1 cellular context compared by ENCODE assay signal in genomic region chr2:169571571-169571970, GRCh38.
TF ChIP-seq lines count a peak whose summit lies in the region.

No MANE protein-coding gene starts in this region.

TF ChIP-seq in WTC11, 78 proteins besides CTCF, POLR2A, EP300 and RAD21 (continued from another document):
- TF ChIP-seq, protein P1, sequence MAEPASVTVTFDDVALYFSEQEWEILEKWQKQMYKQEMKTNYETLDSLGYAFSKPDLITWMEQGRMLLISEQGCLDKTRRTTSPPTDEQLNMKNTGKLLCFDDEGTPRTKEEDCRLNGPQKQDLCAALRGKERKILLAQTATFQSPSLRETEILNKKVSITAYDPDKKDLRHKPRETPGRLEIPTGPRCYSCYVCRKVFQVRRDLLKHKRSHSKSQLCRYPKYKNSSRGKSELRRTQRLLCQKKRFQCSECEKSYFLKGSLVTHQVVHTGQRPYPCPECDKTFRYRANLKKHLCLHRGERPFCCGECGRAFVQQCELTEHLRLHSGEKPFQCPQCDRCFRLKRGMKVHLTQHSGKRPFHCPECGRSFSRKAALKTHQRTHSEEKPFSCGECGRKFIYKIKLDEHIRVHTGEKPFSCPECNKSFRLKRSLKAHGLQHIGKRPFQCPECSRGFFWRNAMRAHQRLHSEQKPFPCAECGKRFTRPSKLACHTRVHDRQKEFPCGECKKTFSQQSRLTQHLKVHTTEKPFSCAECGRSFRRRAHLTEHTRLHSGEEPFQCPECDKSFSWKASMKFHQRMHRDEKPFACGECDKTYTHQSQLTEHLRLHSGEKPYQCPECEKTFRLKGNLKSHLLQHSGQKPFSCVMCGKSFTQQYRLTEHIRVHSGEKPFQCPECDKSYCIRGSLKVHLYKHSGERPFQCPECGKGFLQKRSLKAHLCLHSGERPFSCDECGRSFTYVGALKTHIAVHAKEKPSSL (CRISPR knock-in tag; conservative IDR thresholded peaks at IDR 0.05), result no peak
- TF ChIP-seq ZNF423 (CRISPR knock-in tag; IDR thresholded peaks at IDR 0.05) (no peak), HMGXB4 (CRISPR knock-in tag; IDR thresholded peaks at IDR 0.05) (no peak), ARID4B (CRISPR knock-in tag; IDR thresholded peaks at IDR 0.05; ENCODE audit: borderline replicate concordance) (no peak), NFYB (CRISPR knock-in tag; conservative IDR thresholded peaks at IDR 0.05; ENCODE audit: low read depth) (no peak)
- TF ChIP-seq, protein P2, sequence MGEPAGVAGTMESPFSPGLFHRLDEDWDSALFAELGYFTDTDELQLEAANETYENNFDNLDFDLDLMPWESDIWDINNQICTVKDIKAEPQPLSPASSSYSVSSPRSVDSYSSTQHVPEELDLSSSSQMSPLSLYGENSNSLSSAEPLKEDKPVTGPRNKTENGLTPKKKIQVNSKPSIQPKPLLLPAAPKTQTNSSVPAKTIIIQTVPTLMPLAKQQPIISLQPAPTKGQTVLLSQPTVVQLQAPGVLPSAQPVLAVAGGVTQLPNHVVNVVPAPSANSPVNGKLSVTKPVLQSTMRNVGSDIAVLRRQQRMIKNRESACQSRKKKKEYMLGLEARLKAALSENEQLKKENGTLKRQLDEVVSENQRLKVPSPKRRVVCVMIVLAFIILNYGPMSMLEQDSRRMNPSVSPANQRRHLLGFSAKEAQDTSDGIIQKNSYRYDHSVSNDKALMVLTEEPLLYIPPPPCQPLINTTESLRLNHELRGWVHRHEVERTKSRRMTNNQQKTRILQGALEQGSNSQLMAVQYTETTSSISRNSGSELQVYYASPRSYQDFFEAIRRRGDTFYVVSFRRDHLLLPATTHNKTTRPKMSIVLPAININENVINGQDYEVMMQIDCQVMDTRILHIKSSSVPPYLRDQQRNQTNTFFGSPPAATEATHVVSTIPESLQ (CRISPR knock-in tag; IDR thresholded peaks at IDR 0.05), result no peak
- TF ChIP-seq, protein P3, sequence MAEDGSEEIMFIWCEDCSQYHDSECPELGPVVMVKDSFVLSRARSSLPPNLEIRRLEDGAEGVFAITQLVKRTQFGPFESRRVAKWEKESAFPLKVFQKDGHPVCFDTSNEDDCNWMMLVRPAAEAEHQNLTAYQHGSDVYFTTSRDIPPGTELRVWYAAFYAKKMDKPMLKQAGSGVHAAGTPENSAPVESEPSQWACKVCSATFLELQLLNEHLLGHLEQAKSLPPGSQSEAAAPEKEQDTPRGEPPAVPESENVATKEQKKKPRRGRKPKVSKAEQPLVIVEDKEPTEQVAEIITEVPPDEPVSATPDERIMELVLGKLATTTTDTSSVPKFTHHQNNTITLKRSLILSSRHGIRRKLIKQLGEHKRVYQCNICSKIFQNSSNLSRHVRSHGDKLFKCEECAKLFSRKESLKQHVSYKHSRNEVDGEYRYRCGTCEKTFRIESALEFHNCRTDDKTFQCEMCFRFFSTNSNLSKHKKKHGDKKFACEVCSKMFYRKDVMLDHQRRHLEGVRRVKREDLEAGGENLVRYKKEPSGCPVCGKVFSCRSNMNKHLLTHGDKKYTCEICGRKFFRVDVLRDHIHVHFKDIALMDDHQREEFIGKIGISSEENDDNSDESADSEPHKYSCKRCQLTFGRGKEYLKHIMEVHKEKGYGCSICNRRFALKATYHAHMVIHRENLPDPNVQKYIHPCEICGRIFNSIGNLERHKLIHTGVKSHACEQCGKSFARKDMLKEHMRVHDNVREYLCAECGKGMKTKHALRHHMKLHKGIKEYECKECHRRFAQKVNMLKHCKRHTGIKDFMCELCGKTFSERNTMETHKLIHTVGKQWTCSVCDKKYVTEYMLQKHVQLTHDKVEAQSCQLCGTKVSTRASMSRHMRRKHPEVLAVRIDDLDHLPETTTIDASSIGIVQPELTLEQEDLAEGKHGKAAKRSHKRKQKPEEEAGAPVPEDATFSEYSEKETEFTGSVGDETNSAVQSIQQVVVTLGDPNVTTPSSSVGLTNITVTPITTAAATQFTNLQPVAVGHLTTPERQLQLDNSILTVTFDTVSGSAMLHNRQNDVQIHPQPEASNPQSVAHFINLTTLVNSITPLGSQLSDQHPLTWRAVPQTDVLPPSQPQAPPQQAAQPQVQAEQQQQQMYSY (CRISPR knock-in tag; IDR thresholded peaks at IDR 0.05), result no peak
- TF ChIP-seq, protein P4, sequence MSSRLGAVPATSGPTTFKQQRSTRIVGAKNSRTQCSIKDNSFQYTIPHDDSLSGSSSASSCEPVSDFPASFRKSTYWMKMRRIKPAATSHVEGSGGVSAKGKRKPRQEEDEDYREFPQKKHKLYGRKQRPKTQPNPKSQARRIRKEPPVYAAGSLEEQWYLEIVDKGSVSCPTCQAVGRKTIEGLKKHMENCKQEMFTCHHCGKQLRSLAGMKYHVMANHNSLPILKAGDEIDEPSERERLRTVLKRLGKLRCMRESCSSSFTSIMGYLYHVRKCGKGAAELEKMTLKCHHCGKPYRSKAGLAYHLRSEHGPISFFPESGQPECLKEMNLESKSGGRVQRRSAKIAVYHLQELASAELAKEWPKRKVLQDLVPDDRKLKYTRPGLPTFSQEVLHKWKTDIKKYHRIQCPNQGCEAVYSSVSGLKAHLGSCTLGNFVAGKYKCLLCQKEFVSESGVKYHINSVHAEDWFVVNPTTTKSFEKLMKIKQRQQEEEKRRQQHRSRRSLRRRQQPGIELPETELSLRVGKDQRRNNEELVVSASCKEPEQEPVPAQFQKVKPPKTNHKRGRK (CRISPR knock-in tag; IDR thresholded peaks at IDR 0.05; ENCODE audit: borderline replicate concordance), result no peak
